Comparison of ENCODE assay signal across 1 cellular context in genomic region chr19:35592226-35592625, GRCh38.
TF ChIP-seq lines count a peak whose summit lies in the region.

No MANE protein-coding gene starts in this region.

TF ChIP-seq in K562, 482 proteins besides CTCF, POLR2A, EP300 and RAD21:
- TF ChIP-seq ZNF134 (CRISPR knock-in tag; conservative IDR thresholded peaks at IDR 0.05) (no peak), SMC3 (conservative IDR thresholded peaks at IDR 0.05; ENCODE audit: insufficient read depth, low read depth, low read length) (peak; percentile 48; the same call in 1 of the 2 replicates)
